1 cellular context compared by ENCODE assay signal in genomic region chr5:78984611-78985406, GRCh38.
TF ChIP-seq lines count a peak whose summit lies in the region.

Gene ARSB (minus strand): TSS chr5:78985310. CDS start chr5:78985248, 62 bp downstream.

TF ChIP-seq in SK-N-SH, 30 proteins besides CTCF, POLR2A, EP300 and RAD21 (continued from another document):
- TF ChIP-seq SIN3A (IDR thresholded peaks at IDR 0.05; ENCODE audit: borderline replicate concordance, low read depth, low read length) (peak; percentile 15; the same call in 1 of the 2 replicates), ELF1 (IDR thresholded peaks at IDR 0.05) (no peak), ZBTB33 (IDR thresholded peaks at IDR 0.05; ENCODE audit: borderline replicate concordance, low read depth) (no peak), EZH2phosphoT487 (IDR thresholded peaks at IDR 0.05; ENCODE audit: borderline replicate concordance, low read depth) (no peak), FOSL2 (IDR thresholded peaks at IDR 0.05; ENCODE audit: borderline replicate concordance, low read depth) (no peak), IRF3 (IDR thresholded peaks at IDR 0.05; ENCODE audit: low read depth, low read length) (no peak), MEF2A (IDR thresholded peaks at IDR 0.05; ENCODE audit: borderline replicate concordance, low read depth) (no peak), NRF1 (IDR thresholded peaks at IDR 0.05; ENCODE audit: low read depth, low read length) (peak; percentile 89), RXRA (IDR thresholded peaks at IDR 0.05; ENCODE audit: borderline replicate concordance, low read depth) (no peak), POLR2AphosphoS5 (IDR thresholded peaks at IDR 0.05; ENCODE audit: low read depth, low read length) (no peak), YY1 (IDR thresholded peaks at IDR 0.05; ENCODE audit: low read depth) (no peak), SMC3 (IDR thresholded peaks at IDR 0.05; ENCODE audit: low read depth, low read length) (no peak), TEAD4 (IDR thresholded peaks at IDR 0.05; ENCODE audit: borderline replicate concordance, insufficient read depth) (no peak)
TF ChIP-seq in SK-N-SH: peak in this region for 6.
